In the genomic region with DNA sequence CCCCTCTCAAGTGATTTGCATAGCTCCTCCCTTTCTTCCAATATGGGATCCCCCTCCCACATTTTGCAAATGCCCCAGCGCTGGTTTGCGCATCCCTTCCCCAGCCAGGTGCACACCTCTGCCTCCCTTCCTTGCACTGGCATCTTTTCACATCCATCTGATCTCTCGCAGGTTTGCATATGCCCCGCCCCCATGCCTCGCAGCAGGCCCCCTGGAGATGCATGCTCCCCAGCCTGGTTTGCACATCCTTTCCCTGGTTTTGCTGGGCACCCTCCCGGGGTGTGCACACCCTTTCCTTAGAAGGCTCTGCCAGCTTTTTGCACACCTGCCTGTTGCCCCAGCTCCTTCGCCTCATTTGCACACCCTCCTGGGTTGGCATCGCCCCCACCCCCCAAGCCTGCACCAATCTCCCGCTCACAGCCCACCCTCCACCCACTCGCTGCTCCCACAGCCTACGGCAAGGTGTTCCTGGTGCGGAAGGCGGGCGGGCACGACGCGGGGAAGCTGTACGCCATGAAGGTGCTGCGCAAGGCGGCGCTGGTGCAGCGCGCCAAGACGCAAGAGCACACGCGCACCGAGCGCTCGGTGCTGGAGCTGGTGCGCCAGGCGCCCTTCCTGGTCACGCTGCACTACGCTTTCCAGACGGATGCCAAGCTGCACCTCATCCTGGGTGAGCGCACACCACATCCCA, we compare ENCODE assay signal across 6 cellular contexts. TPM values are rescaled to one million over a fixed set of nuclear protein-coding genes. Genes with fewer than 3 reads are reported as not detected.
A peak's percentile ranks its signal among the peaks of the same experiment; 100 is the strongest.
DNase-seq lines count a peak whose midpoint lies in the region; ATAC-seq lines count a peak whose summit lies in the region.

No MANE protein-coding gene starts in this region.

- peak; percentile 44 for ATAC-seq in activated naive CD8-positive, alpha-beta T cell treated with anti-CD3 and anti-CD28 coated beads, Interleukin-2, amount 10 ng/mL, durations not matched to agents 7 days and 5 days (ENCODE audit: low read depth)
- ATAC-seq in GM19452 (IDR thresholded peaks at IDR 0.05; ENCODE audit: unreplicated experiment), result no peak

- H3K27me3 Mint-ChIP-seq in activated naive CD8-positive, alpha-beta T cell treated with anti-CD3 and anti-CD28 coated beads, Interleukin-2, amount 10 ng/mL, durations not matched to agents 7 days and 5 days, result no peaks in the 10 kb centered on the region

- H3K27ac ChIP-seq in KOPT-K1 (ENCODE audit: low read depth, low read length, poor library complexity, severe bottlenecking), result peak overlapping the region; percentile 73
- H3K27ac ChIP-seq in mesodermal cell (ENCODE audit: low read depth, low read length, severe bottlenecking), result no peak overlapping the region

- H3K9me3 Mint-ChIP-seq in activated naive CD8-positive, alpha-beta T cell treated with anti-CD3 and anti-CD28 coated beads, Interleukin-2, amount 10 ng/mL, durations not matched to agents 7 days and 5 days, result no peaks in the 10 kb centered on the region

- H3K4me3 Mint-ChIP-seq in activated naive CD8-positive, alpha-beta T cell treated with anti-CD3 and anti-CD28 coated beads, Interleukin-2, amount 10 ng/mL, durations not matched to agents 7 days and 5 days, result peak overlapping the region; percentile 92

- peak overlapping the region; percentile 67 for H3K27ac Mint-ChIP-seq in activated naive CD8-positive, alpha-beta T cell treated with anti-CD3 and anti-CD28 coated beads, Interleukin-2, amount 10 ng/mL, durations not matched to agents 7 days and 5 days

- 80 to 89% methylated on average over 29 to 34 of the region's 35 CpGs for WGBS in mesodermal cell (ENCODE audit: insufficient coverage in 2 of 2), 2 experiments

- peak; percentile 68 for DNase-seq in activated naive CD8-positive, alpha-beta T cell treated with anti-CD3 and anti-CD28 coated beads, Interleukin-2, amount 10 ng/mL, durations not matched to agents 7 days and 5 days
- DNase-seq in SK-N-DZ (ENCODE audit: low spot score) (no peak), SKM-1 treated with dmso at 0.1 percent for 144 hours (lab: John Stamatoyannopoulos, UW; ENCODE audit: unreplicated experiment) (no peak)

- POLR2A ChIA-PET in activated naive CD8-positive, alpha-beta T cell treated with anti-CD3 and anti-CD28 coated beads, Interleukin-2, amount 10 ng/mL, durations not matched to agents 7 days and 5 days (lab: Charles Lee), result interaction anchor here (0.5 to 3.6 kb wide), 9 partner anchors 9 to 384 kb away, joined by 3 to 17 read pairs (median 4); partner anchors contain the start of genes CCDC88B, ESRRA, FKBP2 and PRDX5

- peaks cover 32% of the 10 kb centered on the region for H3K4me1 ChIP-seq in mesodermal cell (ENCODE audit: control insufficient read depth, insufficient read depth, low read length, poor library complexity, severe bottlenecking)

- H3K4me1 Mint-ChIP-seq in activated naive CD8-positive, alpha-beta T cell treated with anti-CD3 and anti-CD28 coated beads, Interleukin-2, amount 10 ng/mL, durations not matched to agents 7 days and 5 days, result peaks cover 27% of the 10 kb centered on the region

- peak overlapping the region; percentile 69 for H3K4me3 ChIP-seq in mesodermal cell (ENCODE audit: extremely low read depth, insufficient read depth, low read length, poor library complexity, severe bottlenecking)

- H3K36me3 Mint-ChIP-seq in activated naive CD8-positive, alpha-beta T cell treated with anti-CD3 and anti-CD28 coated beads, Interleukin-2, amount 10 ng/mL, durations not matched to agents 7 days and 5 days, result peaks cover 17% of the 10 kb centered on the region

- H3K36me3 ChIP-seq in KOPT-K1 (ENCODE audit: insufficient read depth, low read length) (peaks cover 50% of the 10 kb centered on the region), mesodermal cell (ENCODE audit: control insufficient read depth, insufficient read depth, low read length) (peaks cover 49% of the 10 kb centered on the region)

- H3K9me3 ChIP-seq in KOPT-K1 (ENCODE audit: insufficient read depth, low read length, poor library complexity, severe bottlenecking) (no peaks in the 10 kb centered on the region), mesodermal cell (ENCODE audit: control insufficient read depth, low read length) (no peaks in the 10 kb centered on the region)

RNA-seq across cellular contexts. Expression of gene RPS6KA4, which starts 0.9 kb away (rescaled TPM):
- 10 to 100 TPM; 32.4 to 33.9 TPM for total RNA-seq in activated naive CD8-positive, alpha-beta T cell treated with anti-CD3 and anti-CD28 coated beads, Interleukin-2, amount 10 ng/mL, durations not matched to agents 7 days and 5 days
- 20.9 TPM for polyA plus RNA-seq in mesodermal cell (2013, experiment 1 of 2)
- 19.9 TPM for polyA plus RNA-seq in mesodermal cell (2013, experiment 2 of 2)
- 10.3 and 11.4 TPM in 2 replicates for polyA plus RNA-seq in SK-N-DZ (2014; cell fraction: cytosol; rRNA removed)
- polyA plus RNA-seq in SK-N-DZ (2014; cell fraction: nucleus; rRNA removed), result 15.5 and 24.3 TPM in 2 replicates

RNA-seq across cellular contexts. Expression of gene CCDC88B, which starts 19.9 kb away (rescaled TPM):
- 100 to 1,000 TPM; 132 to 142 TPM for total RNA-seq in activated naive CD8-positive, alpha-beta T cell treated with anti-CD3 and anti-CD28 coated beads, Interleukin-2, amount 10 ng/mL, durations not matched to agents 7 days and 5 days
- polyA plus RNA-seq in mesodermal cell (2013, experiment 1 of 2), result 4.0 TPM
- 1.4 TPM for polyA plus RNA-seq in mesodermal cell (2013, experiment 2 of 2)
- polyA plus RNA-seq in SK-N-DZ (2014; cell fraction: cytosol; rRNA removed), result 1.0 and 2.9 TPM in 2 replicates
- polyA plus RNA-seq in SK-N-DZ (2014; cell fraction: nucleus; rRNA removed), result 4.5 and 5.0 TPM in 2 replicates

RNA-seq across cellular contexts. Expression of gene PRDX5, which starts 41.9 kb away (rescaled TPM):
- 10 to 100 TPM; 85.1 to 91.2 TPM for total RNA-seq in activated naive CD8-positive, alpha-beta T cell treated with anti-CD3 and anti-CD28 coated beads, Interleukin-2, amount 10 ng/mL, durations not matched to agents 7 days and 5 days
- polyA plus RNA-seq in mesodermal cell (2013, experiment 1 of 2), result 204 TPM
- polyA plus RNA-seq in mesodermal cell (2013, experiment 2 of 2), result 182 TPM
- 281 and 367 TPM in 2 replicates for polyA plus RNA-seq in SK-N-DZ (2014; cell fraction: cytosol; rRNA removed)
- 167 and 242 TPM in 2 replicates for polyA plus RNA-seq in SK-N-DZ (2014; cell fraction: nucleus; rRNA removed)

RNA-seq across cellular contexts. Expression of gene TRMT112, which starts 42.5 kb away (rescaled TPM):
- total RNA-seq in activated naive CD8-positive, alpha-beta T cell treated with anti-CD3 and anti-CD28 coated beads, Interleukin-2, amount 10 ng/mL, durations not matched to agents 7 days and 5 days, result 100 to 1,000 TPM; 140 to 151 TPM
- polyA plus RNA-seq in mesodermal cell (2013, experiment 1 of 2), result 176 TPM
- 186 TPM for polyA plus RNA-seq in mesodermal cell (2013, experiment 2 of 2)
- 648 and 693 TPM in 2 replicates for polyA plus RNA-seq in SK-N-DZ (2014; cell fraction: cytosol; rRNA removed)
- 332 and 431 TPM in 2 replicates for polyA plus RNA-seq in SK-N-DZ (2014; cell fraction: nucleus; rRNA removed)

RNA-seq across cellular contexts. Expression of gene ESRRA, which starts 54.5 kb away (rescaled TPM):
- total RNA-seq in activated naive CD8-positive, alpha-beta T cell treated with anti-CD3 and anti-CD28 coated beads, Interleukin-2, amount 10 ng/mL, durations not matched to agents 7 days and 5 days, result 10 to 100 TPM; 33.9 to 35.1 TPM
- polyA plus RNA-seq in mesodermal cell (2013, experiment 1 of 2), result 24.1 TPM
- polyA plus RNA-seq in mesodermal cell (2013, experiment 2 of 2), result 17.7 TPM
- polyA plus RNA-seq in SK-N-DZ (2014; cell fraction: cytosol; rRNA removed), result 23.4 and 50.2 TPM in 2 replicates
- polyA plus RNA-seq in SK-N-DZ (2014; cell fraction: nucleus; rRNA removed), result 37.5 and 48.3 TPM in 2 replicates
